Comparison of ENCODE assay signal across 28 cellular contexts in the genomic region with DNA sequence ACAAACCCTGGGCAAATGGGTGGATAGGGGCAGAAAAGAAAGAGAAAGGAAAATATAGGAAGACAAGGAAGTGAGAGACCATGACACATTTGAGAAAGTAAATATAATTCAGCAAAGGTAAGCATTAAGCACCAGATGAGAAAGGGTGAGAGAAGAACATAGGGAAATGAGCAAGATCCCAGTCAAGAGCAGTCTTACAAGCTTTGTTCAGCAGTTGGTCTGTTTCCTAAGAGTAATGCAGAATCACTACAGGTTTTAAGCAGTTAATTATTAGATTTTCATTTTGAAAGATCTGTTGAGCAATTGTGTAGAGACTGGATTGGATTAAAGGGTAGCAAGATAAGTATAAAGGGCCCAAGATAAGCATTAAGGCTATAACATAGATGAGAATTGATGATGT.
"Had no signal": no experiment of that assay in that cellular context is flagged by ENCODE, and none has a peak within 500 bp of the region (broad histone marks: within the 10 kb centered on the region; RNA-seq: fewer than 3 reads in every experiment).

No MANE protein-coding gene starts in this region.

- ATAC-seq: left colon; natural killer cell; right cardiac atrium; sciatic nerve; stimulated activated naive B cell treated with anti-CD40 and anti-IgM and Interleukin-4, amounts not matched to agents 10 μg/mL and 1 μg/mL and 100 μg/mL, for 72 hours; stimulated activated naive CD8-positive, alpha-beta T cell treated with anti-CD3 and anti-CD28 coated beads, Interleukin-15, Interleukin-2, amounts not matched to agents 100 U/mL and 50 U/mL, for 24 hours had no signal

- H2AFZ ChIP-seq: neural progenitor cell had no signal

- H3K9me3 ChIP-seq: ovary, testis, thyroid gland, transverse colon, upper lobe of left lung, vagina had no signal

- H3K4me2 ChIP-seq: neural progenitor cell had no signal

- DNase-seq: hippocampal formation; kidney glomerular epithelial cell; left colon; left ventricle myocardium inferior; mesendoderm; naive B cell; natural killer cell; nephron progenitor cell; ovary; retina; right cardiac atrium; stimulated activated CD4-positive, alpha-beta T cell treated with anti-CD3 and anti-CD28 coated beads, Interleukin-12 subunit alpha, Interleukin-12 subunit beta, amount 100 ng/mL, for 4 hours; stimulated activated CD4-positive, alpha-beta T cell treated with anti-CD3 and anti-CD28 coated beads, Interleukin-15, amount 100 ng/mL, for 24 hours; stimulated activated CD4-positive, alpha-beta T cell treated with anti-CD3 and anti-CD28 coated beads, Interleukin-2, amount 100 ng/mL, for 24 hours; stimulated activated CD4-positive, alpha-beta T cell treated with anti-CD3 and anti-CD28 coated beads, Interleukin-4, amount 100 ng/mL, for 1 hour; stimulated activated naive B cell treated with anti-CD40 and anti-IgM and Interleukin-4, amounts not matched to agents 10 μg/mL and 1 μg/mL and 100 μg/mL, for 72 hours; stimulated activated naive CD8-positive, alpha-beta T cell treated with anti-CD3 and anti-CD28 coated beads, Interleukin-15, Interleukin-2, amounts not matched to agents 100 U/mL and 50 U/mL, for 24 hours; stomach; testis; thyroid gland; transverse colon; upper lobe of left lung had no signal

- H3K9ac ChIP-seq: neural progenitor cell had no signal

- H3K4me3 ChIP-seq: left ventricle myocardium inferior, lung, neural progenitor cell, ovary, skin epidermis, stomach, testis, thyroid gland, transverse colon, upper lobe of left lung, vagina had no signal

- H3K27me3 ChIP-seq: neural progenitor cell, neutrophil, ovary, stomach, testis, thyroid gland, transverse colon, upper lobe of left lung, vagina had no signal

- H3K36me3 ChIP-seq: left ventricle myocardium inferior, neural progenitor cell, neutrophil, ovary, thyroid gland, transverse colon, upper lobe of left lung, vagina had no signal

- H3K4me1 ChIP-seq: left ventricle myocardium inferior, neural progenitor cell, stomach, testis, transverse colon, upper lobe of left lung, vagina had no signal

- H3K27ac ChIP-seq: left ventricle myocardium inferior, neural progenitor cell, neutrophil, ovary, skin epidermis, testis, thyroid gland, transverse colon, upper lobe of left lung, vagina had no signal
